ENCODE assay signal across 8 cellular contexts in genomic region chr1:36224537-36225297, GRCh38. TPM values are rescaled to one million over a fixed set of nuclear protein-coding genes. Genes with fewer than 3 reads are reported as not detected.
DNase-seq lines count a peak whose midpoint lies in the region; ATAC-seq and TF ChIP-seq lines count a peak whose summit lies in the region.

No MANE protein-coding gene starts in this region.

- H3K4me3 ChIP-seq in BE2C (ENCODE audit: low read depth, low read length) (peak overlapping the region; percentile 82), SU-DHL-6 (ENCODE audit: insufficient read depth, low read length, poor library complexity, severe bottlenecking) (peak overlapping the region; percentile 97), thymus (ENCODE audit: low read length) (peak overlapping the region; percentile 78)

- under 1% methylated on average over 29 of the region's 29 CpGs for WGBS in thymus

- H3K27ac ChIP-seq in SU-DHL-6 (ENCODE audit: low read depth, low read length), result peak overlapping the region; percentile 84
- H3K27ac ChIP-seq in thymus (ENCODE audit: low read depth), result peak overlapping the region; percentile 99

- no peaks in the 10 kb centered on the region for H3K9me3 ChIP-seq in BE2C
- H3K9me3 ChIP-seq in SU-DHL-6 (ENCODE audit: insufficient read depth, low read length), result no peaks in the 10 kb centered on the region
- no peaks in the 10 kb centered on the region for H3K9me3 ChIP-seq in thymus (ENCODE audit: control insufficient read depth)

- peak overlapping the region; percentile 87 for H3K9ac ChIP-seq in SU-DHL-6 (ENCODE audit: low read length)

- TF ChIP-seq CTCF in BE2C (IDR thresholded peaks at IDR 0.05; ENCODE audit: low read depth, low read length) (peak; percentile 28; the same call in 1 of the 2 replicates), SU-DHL-6 (IDR thresholded peaks at IDR 0.05; ENCODE audit: insufficient read depth, low read length, poor library complexity, severe bottlenecking) (no peak)

- H4K20me1 ChIP-seq in SU-DHL-6 (ENCODE audit: low read depth, low read length), result peaks cover 22% of the 10 kb centered on the region

- H3K9me2 ChIP-seq in SU-DHL-6 (replicated peaks; ENCODE audit: insufficient read depth, low read length), result no peaks in the 10 kb centered on the region

- H3K79me2 ChIP-seq in SU-DHL-6 (ENCODE audit: insufficient read depth, low read length), result peaks cover 52% of the 10 kb centered on the region

- ATAC-seq in GM18520 (IDR thresholded peaks at IDR 0.05; ENCODE audit: unreplicated experiment) (peak; percentile 16), HG02981 (IDR thresholded peaks at IDR 0.05; ENCODE audit: unreplicated experiment) (peak; percentile 40)

- H3K27me3 ChIP-seq in BE2C, result no peaks in the 10 kb centered on the region
- H3K27me3 ChIP-seq in SU-DHL-6 (ENCODE audit: low read length), result no peaks in the 10 kb centered on the region
- H3K27me3 ChIP-seq in thymus (ENCODE audit: control insufficient read depth, insufficient read depth), result no peaks in the 10 kb centered on the region

- H3K36me3 ChIP-seq in BE2C (peaks cover 5% of the 10 kb centered on the region; the same call in 1 of the 2 replicates), SU-DHL-6 (ENCODE audit: low read length) (no peaks in the 10 kb centered on the region), thymus (ENCODE audit: control insufficient read depth, insufficient read depth) (peaks cover 1% of the 10 kb centered on the region)

- H3K4me2 ChIP-seq in SU-DHL-6 (ENCODE audit: low read depth, low read length, poor library complexity, severe bottlenecking), result peak overlapping the region; percentile 83

- DNase-seq in BE2C (peak; percentile 72), NCI-H146 (lab: John Stamatoyannopoulos, UW) (peak; percentile 69), lung microvascular endothelial cell (ENCODE audit: low read depth in 2 of 2) (peak; percentile 84 to 88)
- DNase-seq in effector CD4-positive, alpha-beta T cell, result peak; percentile 73

- peaks cover 9% of the 10 kb centered on the region for H3F3A ChIP-seq in SU-DHL-6 (ENCODE audit: insufficient read depth)

- peak overlapping the region; percentile 10 for H2AFZ ChIP-seq in SU-DHL-6 (ENCODE audit: low read depth, low read length, severe bottlenecking)

- H3K4me1 ChIP-seq in BE2C (no peaks in the 10 kb centered on the region), thymus (ENCODE audit: control insufficient read depth, insufficient read depth, low read length) (peaks cover 16% of the 10 kb centered on the region)

RNA-seq across cellular contexts. Expression of gene THRAP3, which starts 0.5 kb away (rescaled TPM):
- polyA plus RNA-seq in BE2C (2012; ENCODE audit: insufficient read depth, insufficient read length, low read depth), result 41.9 TPM
- total RNA-seq in lung microvascular endothelial cell, result 104 and 113 TPM in 2 replicates
- 47.6 TPM for polyA plus RNA-seq in thymus

Comparison
In these comparisons a context has a peak if more than half of its experiments do, and no peak if none do; other contexts are left out.
1. Peak in every context shown above with its lines: DNase-seq, ATAC-seq, H3K4me3 ChIP-seq and H3K27ac ChIP-seq.